23 cellular contexts compared by ENCODE assay signal in genomic region chr4:84479663-84480062, GRCh38. TPM values are rescaled to one million over a fixed set of nuclear protein-coding genes. Genes with fewer than 3 reads are reported as not detected.
DNase-seq lines count a peak whose midpoint lies in the region; ATAC-seq and TF ChIP-seq lines count a peak whose summit lies in the region.
"Had no signal": no experiment of that assay in that cellular context is flagged by ENCODE, and none has a peak within 500 bp of the region (broad histone marks: within the 10 kb centered on the region; RNA-seq: fewer than 3 reads in every experiment).

No MANE protein-coding gene starts in this region.

- H3K27me3 ChIP-seq in HAP-1 (ENCODE audit: low read depth) (no peaks in the 10 kb centered on the region), PC-3 (ENCODE audit: low read length) (no peaks in the 10 kb centered on the region), SJCRH30 (no peaks in the 10 kb centered on the region)

- peaks cover 8% of the 10 kb centered on the region for H3K4me1 ChIP-seq in HAP-1
- no peaks in the 10 kb centered on the region for H3K4me1 ChIP-seq in PC-3 (ENCODE audit: insufficient read depth, low read length)
- no peaks in the 10 kb centered on the region for H3K4me1 ChIP-seq in SJCRH30

- H3K9me2 ChIP-seq in PC-3 (replicated peaks; ENCODE audit: low read length), result no peaks in the 10 kb centered on the region

- no TSS peak for BruUV-seq in PC-3 (replicated peaks; lab: Mats Ljungman, UMichigan)

- in situ Hi-C loops in HAP-1 (cut with MboI; ENCODE audit: low sequenced_read_pairs), result no loop called here

- H3K27me3 Mint-ChIP-seq in T-helper 2 cell treated with Interferon-gamma antibody and Interleukin-4, amounts not matched to agents 5 μg/mL and 100 μg/mL, for 36 hours (ENCODE audit: low read depth), result peaks cover 66% of the 10 kb centered on the region

- H3K36me3 Mint-ChIP-seq in T-helper 2 cell treated with Interferon-gamma antibody and Interleukin-4, amounts not matched to agents 5 μg/mL and 100 μg/mL, for 36 hours (ENCODE audit: low read depth), result peaks cover 3% of the 10 kb centered on the region
- H3K36me3 Mint-ChIP-seq: stimulated activated effector memory CD8-positive, alpha-beta T cell treated with anti-CD3 and anti-CD28 coated beads, Interleukin-12 subunit alpha, Interleukin-12 subunit beta, amount 100 ng/mL, for 72 hours had no signal

- no peaks in the 10 kb centered on the region for H3K36me3 ChIP-seq in HAP-1 (replicated peaks)
- H3K36me3 ChIP-seq in PC-3 (ENCODE audit: low read depth, low read length), result no peaks in the 10 kb centered on the region
- H3K36me3 ChIP-seq in SJCRH30, result no peaks in the 10 kb centered on the region
- H3K36me3 ChIP-seq: left ventricle myocardium inferior, thoracic aorta had no signal

- intact Hi-C loops in PC-3 (cut with micrococcal nuclease), result no loop called here

- H3K9me3 Mint-ChIP-seq in T-helper 2 cell treated with Interferon-gamma antibody and Interleukin-4, amounts not matched to agents 5 μg/mL and 100 μg/mL, for 36 hours, result peaks cover 3% of the 10 kb centered on the region

- no peaks in the 10 kb centered on the region for H3K9me3 ChIP-seq in HAP-1
- H3K9me3 ChIP-seq in PC-3 (ENCODE audit: low read length), result no peaks in the 10 kb centered on the region
- no peaks in the 10 kb centered on the region for H3K9me3 ChIP-seq in SJCRH30 (replicated peaks)
- H3K9me3 ChIP-seq: left ventricle myocardium inferior, thoracic aorta had no signal

- H3K4me1 Mint-ChIP-seq in T-helper 2 cell treated with Interferon-gamma antibody and Interleukin-4, amounts not matched to agents 5 μg/mL and 100 μg/mL, for 36 hours (ENCODE audit: low read depth), result peaks cover 4% of the 10 kb centered on the region

- no peak overlapping the region for H3K27ac Mint-ChIP-seq in T-helper 2 cell treated with Interferon-gamma antibody and Interleukin-4, amounts not matched to agents 5 μg/mL and 100 μg/mL, for 36 hours
- H3K27ac Mint-ChIP-seq: stimulated activated effector memory CD8-positive, alpha-beta T cell treated with anti-CD3 and anti-CD28 coated beads, Interleukin-12 subunit alpha, Interleukin-12 subunit beta, amount 100 ng/mL, for 72 hours had no signal

- no peak overlapping the region for H3K4me2 ChIP-seq in PC-3 (ENCODE audit: low read length)

- H3K27ac ChIP-seq in PC-3 (ENCODE audit: low read length) (no peak overlapping the region), SJCRH30 (no peak overlapping the region)
- H3K27ac ChIP-seq: dorsolateral prefrontal cortex, left ventricle myocardium inferior, thoracic aorta had no signal

- POLR2A ChIA-PET in PC-3 (lab: Charles Lee; ENCODE audit: unreplicated experiment), result no interaction called here

- peak; percentile 38 for TF ChIP-seq CTCF in PC-3 (conservative IDR thresholded peaks at IDR 0.05; ENCODE audit: low read depth, low read length)
- TF ChIP-seq CTCF in epithelial cell of proximal tubule (conservative IDR thresholded peaks at IDR 0.05; ENCODE audit: low read depth, low read length), result peak; percentile 25

- ATAC-seq in PC-3, result peak; percentile 53; the same call in 1 of the 2 replicates
- ATAC-seq in GM18909 (IDR thresholded peaks at IDR 0.05; ENCODE audit: poor library complexity, unreplicated experiment), result no peak
- ATAC-seq: right cardiac atrium; SK-N-SH treated with all-trans-retinoic acid at 6 μM for 48 hours; stimulated activated effector memory CD8-positive, alpha-beta T cell treated with anti-CD3 and anti-CD28 coated beads, Interleukin-12 subunit alpha, Interleukin-12 subunit beta, amount 100 ng/mL, for 72 hours had no signal

- no peaks in the 10 kb centered on the region for H3K79me2 ChIP-seq in PC-3 (ENCODE audit: low read length)

- H2AFZ ChIP-seq in PC-3 (ENCODE audit: low read length), result no peak overlapping the region

- no peak overlapping the region for H3K9ac ChIP-seq in PC-3 (ENCODE audit: low read length)

- H3K4me3 ChIP-seq in HAP-1 (no peak overlapping the region), PC-3 (ENCODE audit: low read length) (no peak overlapping the region), epithelial cell of proximal tubule (ENCODE audit: low read depth, low read length) (no peak overlapping the region), SJCRH30 (no peak overlapping the region)
- H3K4me3 ChIP-seq: dorsolateral prefrontal cortex, left ventricle myocardium inferior, thoracic aorta had no signal

- H4K20me1 ChIP-seq in PC-3 (ENCODE audit: low read length), result no peaks in the 10 kb centered on the region

- H3K4me3 Mint-ChIP-seq in T-helper 2 cell treated with Interferon-gamma antibody and Interleukin-4, amounts not matched to agents 5 μg/mL and 100 μg/mL, for 36 hours, result no peak overlapping the region
- H3K4me3 Mint-ChIP-seq: activated CD4-positive, alpha-beta T cell treated with anti-CD3 and anti-CD28 coated beads, Interleukin-2, amount 10 ng/mL, durations not matched to agents 7 days and 5 days; stimulated activated effector memory CD8-positive, alpha-beta T cell treated with anti-CD3 and anti-CD28 coated beads, Interleukin-12 subunit alpha, Interleukin-12 subunit beta, amount 100 ng/mL, for 72 hours had no signal

- DNase-seq in HAP-1 (ENCODE audit: low spot score in 2 of 2) (peak; percentile 50 to 57), PC-3 (peak; percentile 12), epithelial cell of proximal tubule (ENCODE audit: low read depth) (no peak), retina (peak; percentile 52), SJCRH30 (no peak)
- no peak for DNase-seq in T-helper 2 cell treated with Interferon-gamma antibody and Interleukin-4, amounts not matched to agents 5 μg/mL and 100 μg/mL, for 36 hours (ENCODE audit: low spot score)
- DNase-seq: activated CD4-positive, alpha-beta T cell treated with anti-CD3 and anti-CD28 coated beads, Interleukin-2, amount 10 ng/mL, durations not matched to agents 7 days and 5 days; activated CD8-positive, alpha-beta memory T cell treated with anti-CD3 and anti-CD28 coated beads, Interleukin-2, amount 50 U/mL, for 4 hours; activated gamma-delta T cell treated with Interleukin-2 at 50 U/mL for 16 hours; amygdala; caudate nucleus; dorsolateral prefrontal cortex; Kasumi-1; left ventricle myocardium inferior; NCI-H1417 treated with DMSO at 0.1 percent for 48 hours; NCI-H774; nucleus accumbens; right cardiac atrium; stimulated activated CD4-positive, alpha-beta T cell treated with anti-CD3 and anti-CD28 coated beads, Interleukin-15, amount 100 ng/mL, for 24 hours had no signal

- CTCF ChIA-PET in PC-3 (lab: Charles Lee), result no interaction called here

- H3F3A ChIP-seq in PC-3 (ENCODE audit: low read length, unreplicated experiment), result no peaks in the 10 kb centered on the region

RNA-seq across cellular contexts. Expression of gene NKX6-1, which starts 19.4 kb away (rescaled TPM):
- 0.52 and 0.62 TPM in 2 replicates for total RNA-seq in PC-3 (2014; rRNA removed)
- not detected in 2 replicates for total RNA-seq in epithelial cell of proximal tubule
- total RNA-seq in SJCRH30 (2014; rRNA removed; shearing (Covaris generic)), result 4.2 and 4.7 TPM in 2 replicates
- total RNA-seq: activated CD4-positive, alpha-beta T cell treated with anti-CD3 and anti-CD28 coated beads, Interleukin-2, amount 10 ng/mL, durations not matched to agents 7 days and 5 days; left ventricle myocardium inferior; right cardiac atrium had no signal

Comparison
In these comparisons a context has a peak if more than half of its experiments do, and no peak if none do; other contexts are left out.
1. DNase-seq: peak in HAP-1 (2 of 2), PC-3 (single experiment) and retina (single experiment); none in epithelial cell of proximal tubule (single experiment), T-helper 2 cell treated with Interferon-gamma antibody and Interleukin-4, amounts not matched to agents 5 μg/mL and 100 μg/mL, for 36 hours (single experiment) and SJCRH30 (0 of 2).